ENCODE assay signal across 25 cellular contexts in genomic region chr12:52178984-52179383, GRCh38. TPM values are rescaled to one million over a fixed set of nuclear protein-coding genes. Genes with fewer than 3 reads are reported as not detected.
DNase-seq lines count a peak whose midpoint lies in the region; ATAC-seq and TF ChIP-seq lines count a peak whose summit lies in the region.
"Had no signal": no experiment of that assay in that cellular context is flagged by ENCODE, and none has a peak within 500 bp of the region (broad histone marks: within the 10 kb centered on the region; RNA-seq: fewer than 3 reads in every experiment).

No MANE protein-coding gene starts in this region.

- ATAC-seq in IMR-90 (ENCODE audit: low read depth) = no peak
- peak in 2 of 4 donors; percentile 4 to 25 for ATAC-seq in heart left ventricle
- ATAC-seq in GM19324 (IDR thresholded peaks at IDR 0.05; ENCODE audit: low FRiP score, unreplicated experiment) = no peak
- ATAC-seq: activated T-cell treated with anti-CD3 and anti-CD28 coated beads, Interleukin-2, amount 50 U/mL, for 4 hours; Panc1 had no signal

- peak overlapping the region; percentile 81 for H2AK9ac ChIP-seq in IMR-90 (replicated peaks; ENCODE audit: low read depth, low read length, poor library complexity)

- H2AFZ ChIP-seq in IMR-90 (replicated peaks; ENCODE audit: low read length, poor library complexity) (peak overlapping the region; percentile 0), osteoblast (ENCODE audit: low read length) (peak overlapping the region; percentile 25)

- H3K4me2 ChIP-seq in IMR-90 (ENCODE audit: low read depth, low read length) (no peak overlapping the region), osteoblast (ENCODE audit: insufficient read depth, low read length) (no peak overlapping the region)

- peak overlapping the region; percentile 46 for H2BK120ac ChIP-seq in IMR-90 (ENCODE audit: low read depth, low read length)

- H3K4me3 ChIP-seq in A673 (ENCODE audit: low read depth, low read length, poor library complexity, severe bottlenecking) = no peak overlapping the region
- H3K4me3 ChIP-seq in IMR-90 (ENCODE audit: insufficient read depth, low read depth, low read length) = no peak overlapping the region
- H3K4me3 ChIP-seq in heart left ventricle = no peak overlapping the region
- H3K4me3 ChIP-seq in osteoblast (ENCODE audit: insufficient read depth, low read length) = no peak overlapping the region
- H3K4me3 ChIP-seq: cardiac muscle cell, esophagus muscularis mucosa, prostate gland had no signal

- no peak overlapping the region for H3K23ac ChIP-seq in IMR-90 (ENCODE audit: low read depth, low read length)

- TF ChIP-seq CTCF in A673 (conservative IDR thresholded peaks at IDR 0.05; ENCODE audit: low read depth, low read length) (no peak), IMR-90 (conservative IDR thresholded peaks at IDR 0.05; ENCODE audit: low read depth, low read length) (no peak), heart left ventricle (IDR thresholded peaks at IDR 0.05) (no peak), osteoblast (IDR thresholded peaks at IDR 0.05; ENCODE audit: extremely low read depth, low read depth, low read length) (no peak)

- H3K27me3 ChIP-seq in A673 (replicated peaks; ENCODE audit: insufficient read depth, low read depth, low read length, poor library complexity) (no peaks in the 10 kb centered on the region), IMR-90 (ENCODE audit: control insufficient read depth, insufficient read depth, low read length) (no peaks in the 10 kb centered on the region), heart left ventricle (no peaks in the 10 kb centered on the region), osteoblast (ENCODE audit: insufficient read depth, low read length) (no peaks in the 10 kb centered on the region)
- H3K27me3 ChIP-seq: cardiac muscle cell, esophagus muscularis mucosa had no signal

- H4K5ac ChIP-seq in IMR-90 (ENCODE audit: low read depth, low read length) = 0 out of 2 replicates have a peak overlapping the region, but pooled peaks have one; percentile 30

- H3K9me3 ChIP-seq in A673 (ENCODE audit: low read depth, low read length, poor library complexity, severe bottlenecking) (no peaks in the 10 kb centered on the region), IMR-90 (ENCODE audit: control insufficient read depth, insufficient read depth, low read length) (no peaks in the 10 kb centered on the region), heart left ventricle (no peaks in the 10 kb centered on the region), osteoblast (ENCODE audit: low read depth, low read length) (no peaks in the 10 kb centered on the region)
- H3K9me3 ChIP-seq: esophagus muscularis mucosa, prostate gland had no signal

- no peak overlapping the region for H3K14ac ChIP-seq in IMR-90 (replicated peaks; ENCODE audit: low read depth, low read length)

- peak overlapping the region; percentile 31; the same call in 1 of the 2 replicates for H4K91ac ChIP-seq in IMR-90 (ENCODE audit: insufficient read depth, low read depth, low read length)

- no peaks in the 10 kb centered on the region for H3K36me3 ChIP-seq in A673 (ENCODE audit: insufficient read depth, low read length, poor library complexity, severe bottlenecking)
- H3K36me3 ChIP-seq in IMR-90 (ENCODE audit: control insufficient read depth, insufficient read depth, low read length) = no peaks in the 10 kb centered on the region
- no peaks in the 10 kb centered on the region for H3K36me3 ChIP-seq in heart left ventricle
- H3K36me3 ChIP-seq in osteoblast (ENCODE audit: insufficient read depth, low read length) = no peaks in the 10 kb centered on the region
- H3K36me3 ChIP-seq: cardiac muscle cell, esophagus muscularis mucosa, prostate gland had no signal

- H3K56ac ChIP-seq in IMR-90 (ENCODE audit: extremely low read depth, insufficient read depth, low read length) = no peak overlapping the region

- TF ChIP-seq POLR2A in IMR-90 (IDR thresholded peaks at IDR 0.05; ENCODE audit: low read depth, low read length) = no peak
- TF ChIP-seq POLR2A in heart left ventricle (IDR thresholded peaks at IDR 0.05) = no peak

- peaks cover 28% of the 10 kb centered on the region for H3K4me1 ChIP-seq in A673 (ENCODE audit: insufficient read depth, low read length, poor library complexity, severe bottlenecking)
- peaks cover 43% of the 10 kb centered on the region for H3K4me1 ChIP-seq in IMR-90 (ENCODE audit: control insufficient read depth, insufficient read depth, low read length)
- peaks cover 0 to 53% (median 19%) of the 10 kb centered on the region in 12 donors for H3K4me1 ChIP-seq in heart left ventricle
- H3K4me1 ChIP-seq in osteoblast (ENCODE audit: insufficient read depth, low read length) = peaks cover 43% of the 10 kb centered on the region
- H3K4me1 ChIP-seq: prostate gland had no signal

- peak overlapping the region; percentile 61; the same call in 1 of the 2 replicates for H2AK5ac ChIP-seq in IMR-90 (ENCODE audit: low read depth, low read length)

- H2BK5ac ChIP-seq in IMR-90 (ENCODE audit: low read depth, low read length, poor library complexity, severe bottlenecking) = peak overlapping the region; percentile 14

- no peak overlapping the region for H3K18ac ChIP-seq in IMR-90 (ENCODE audit: low read depth, low read length)

- no peaks in the 10 kb centered on the region for H3K79me2 ChIP-seq in osteoblast (ENCODE audit: insufficient read depth, low read length)

- peak overlapping the region; percentile 7 for H3K4ac ChIP-seq in IMR-90 (ENCODE audit: low read depth, low read length)

- WGBS in IMR-90 (ENCODE audit: extremely low coverage in 2 of 2, insufficient read length in 1 of 2), 2 experiments = no CpG with 5 or more reads among the region's 2 CpGs
- WGBS in heart left ventricle, 4 donors = 69 to 82% (median 75%) methylated on average over 2 of the region's 2 CpGs

- no peak for DNase-seq in A673 (ENCODE audit: low spot score)
- DNase-seq in IMR-90 = no peak
- DNase-seq in heart left ventricle = peak in 1 of 5 donors; percentile 43
- DNase-seq in osteoblast (ENCODE audit: insufficient read length, low spot score, missing footprints) = peak; percentile 90
- no peak for DNase-seq in kidney tubule cell (ENCODE audit: low spot score)
- no peak for DNase-seq in NOMO-1 treated with DMSO at 0.1 percent for 48 hours (lab: John Stamatoyannopoulos, UW; ENCODE audit: unreplicated experiment)
- DNase-seq in C1 segment of cervical spinal cord (lab: John Stamatoyannopoulos, UW) = no peak
- DNase-seq: activated CD4-positive, alpha-beta T cell treated with anti-CD3 and anti-CD28 coated beads for 48 hours; activated naive CD4-positive, alpha-beta T cell; activated T-cell treated with anti-CD3 and anti-CD28 coated beads, Interleukin-2, amount 50 U/mL, for 4 hours; amniotic stem cell; endodermal cell; foreskin melanocyte; hypothalamus; NCI-H1436 had no signal

- POLR2A ChIA-PET in A673 (lab: Charles Lee; ENCODE audit: low non-redundant PET) (no interaction called here), IMR-90 (lab: Charles Lee; ENCODE audit: unreplicated experiment) (no interaction called here)

- dilution Hi-C loops in IMR-90 (cut with HindIII; ENCODE audit: low sequenced_read_pairs, unreplicated experiment) = no loop called here

- no TSS peak for BruUV-seq in A673 (replicated peaks; lab: Mats Ljungman, UMichigan)
- BruUV-seq in IMR-90 (replicated peaks; lab: Mats Ljungman, UMichigan) = no TSS peak

- peak overlapping the region; percentile 2 for H3K27ac ChIP-seq in A673 (ENCODE audit: low read depth, low read length, poor library complexity, severe bottlenecking)
- no peak overlapping the region for H3K27ac ChIP-seq in IMR-90 (ENCODE audit: insufficient read depth, low read length)
- peak overlapping the region in 9 of 12 donors; percentile 13 to 67 (median 50) for H3K27ac ChIP-seq in heart left ventricle
- peak overlapping the region; percentile 33 for H3K27ac ChIP-seq in osteoblast (ENCODE audit: low read depth, low read length)
- H3K27ac ChIP-seq: cardiac muscle cell, esophagus muscularis mucosa, prostate gland had no signal

- H3K79me1 ChIP-seq in IMR-90 (ENCODE audit: low read depth in 1 of 2, low read length in 2 of 2) = peaks cover 0 to 27% of the 10 kb centered on the region in 2 experiments; a peak in 2 of 4 replicates

- H3K9me1 ChIP-seq in IMR-90 (ENCODE audit: insufficient read depth, low read length) = peaks cover 22% of the 10 kb centered on the region

- intact Hi-C loops in A673 (cut with micrococcal nuclease; ENCODE audit: unreplicated experiment) = no loop called here
- intact Hi-C loops in IMR-90 (cut with micrococcal nuclease) = no loop called here
- intact Hi-C loops in heart left ventricle (cut with DNase I) = no loop called here

- CTCF ChIA-PET in A673 (lab: Charles Lee) (no interaction called here), IMR-90 (lab: Yijun Ruan, JAX) (no interaction called here)

- H4K20me1 ChIP-seq in IMR-90 (ENCODE audit: insufficient read depth, low read length) (no peaks in the 10 kb centered on the region), osteoblast (ENCODE audit: insufficient read depth, low read length) (no peaks in the 10 kb centered on the region)

- peak overlapping the region in 1 of 2 experiments; percentile 0; a peak in 2 of 4 replicates for H4K8ac ChIP-seq in IMR-90 (ENCODE audit: low read depth in 2 of 2, low read length in 2 of 2)

- no peak for TF ChIP-seq RAD21 in IMR-90 (IDR thresholded peaks at IDR 0.05; ENCODE audit: low read length)

- peak overlapping the region; percentile 41; the same call in 1 of the 3 replicates for H2BK15ac ChIP-seq in IMR-90 (ENCODE audit: low read depth, low read length)

- H3K9ac ChIP-seq in IMR-90 (ENCODE audit: low read depth, low read length) = 0 out of 2 replicates have a peak overlapping the region, but pooled peaks have one; percentile 4

- in situ Hi-C loops in IMR-90 (cut with MboI; ENCODE audit: low sequenced_read_pairs) = no loop called here

- 0 out of 2 replicates have a peak overlapping the region, but pooled peaks have one; percentile 49 for H2BK20ac ChIP-seq in IMR-90 (ENCODE audit: low read depth, low read length)

TF ChIP-seq in IMR-90, 13 proteins besides CTCF, POLR2A, EP300 and RAD21 (continues in another document):
- TF ChIP-seq CEBPB (IDR thresholded peaks at IDR 0.05; ENCODE audit: low read depth, low read length) = no peak

RNA-seq across cellular contexts. Expression of gene KRT80, which starts 12.8 kb away (rescaled TPM):
- 0.33 and 1.0 TPM in 2 replicates for total RNA-seq in A673 (2021)
- 0.54 and 0.56 TPM in 2 replicates for total RNA-seq in IMR-90 (2012; rRNA removed)
- polyA plus RNA-seq in IMR-90 (2012; rRNA removed) = 3.4 TPM in 2 replicates
- 1.2 and 2.4 TPM in 2 replicates for polyA plus RNA-seq in IMR-90 (2012; cell fraction: cytosol; rRNA removed)
- 14.7 and 18.0 TPM in 2 replicates for polyA plus RNA-seq in IMR-90 (2012; cell fraction: nucleus; rRNA removed; ENCODE audit: low replicate concordance)
- total RNA-seq in heart left ventricle = 1 to 10 TPM in 2 of 9 donors, under 1 TPM in 5, not detected in 2; 0.15 to 1.2 (median 0.24) TPM
- polyA plus RNA-seq in heart left ventricle = under 1 TPM; 0.08 to 0.72 TPM
- 0.59 and 0.72 TPM in 2 replicates for total RNA-seq in osteoblast
- total RNA-seq: cardiac muscle cell, mononuclear cell, subcutaneous adipose tissue had no signal
- polyA plus RNA-seq: cardiac muscle cell, neural cell had no signal

RNA-seq across cellular contexts. Expression of gene KRT7, which starts 54.1 kb away (rescaled TPM):
- total RNA-seq in A673 (2021) (0.79 and 1.0 TPM in 2 replicates), IMR-90 (2012; rRNA removed) (0.54 and 1.4 TPM in 2 replicates), heart left ventricle (10 to 100 TPM in 1 of 9 donors, 1 to 10 TPM in 4, under 1 TPM in 2, not detected in 2; 0.20 to 56.7 (median 3.6) TPM), osteoblast (20.9 and 27.9 TPM in 2 replicates)
- polyA plus RNA-seq in IMR-90 (2012; rRNA removed) (1.4 and 1.7 TPM in 2 replicates), heart left ventricle (under 1 TPM in 1 of 2 donors, not detected in 1; 0.76 TPM)
- polyA plus RNA-seq in IMR-90 (2012; cell fraction: cytosol; rRNA removed) = 2.5 and 3.4 TPM in 2 replicates
- polyA plus RNA-seq in IMR-90 (2012; cell fraction: nucleus; rRNA removed; ENCODE audit: low replicate concordance) = 0.60 and 1.7 TPM in 2 replicates
- total RNA-seq: mononuclear cell, SK-MEL-5, skeletal muscle tissue had no signal
- polyA plus RNA-seq: neural cell had no signal
